ENCODE assay signal across 8 cellular contexts in the genomic region with DNA sequence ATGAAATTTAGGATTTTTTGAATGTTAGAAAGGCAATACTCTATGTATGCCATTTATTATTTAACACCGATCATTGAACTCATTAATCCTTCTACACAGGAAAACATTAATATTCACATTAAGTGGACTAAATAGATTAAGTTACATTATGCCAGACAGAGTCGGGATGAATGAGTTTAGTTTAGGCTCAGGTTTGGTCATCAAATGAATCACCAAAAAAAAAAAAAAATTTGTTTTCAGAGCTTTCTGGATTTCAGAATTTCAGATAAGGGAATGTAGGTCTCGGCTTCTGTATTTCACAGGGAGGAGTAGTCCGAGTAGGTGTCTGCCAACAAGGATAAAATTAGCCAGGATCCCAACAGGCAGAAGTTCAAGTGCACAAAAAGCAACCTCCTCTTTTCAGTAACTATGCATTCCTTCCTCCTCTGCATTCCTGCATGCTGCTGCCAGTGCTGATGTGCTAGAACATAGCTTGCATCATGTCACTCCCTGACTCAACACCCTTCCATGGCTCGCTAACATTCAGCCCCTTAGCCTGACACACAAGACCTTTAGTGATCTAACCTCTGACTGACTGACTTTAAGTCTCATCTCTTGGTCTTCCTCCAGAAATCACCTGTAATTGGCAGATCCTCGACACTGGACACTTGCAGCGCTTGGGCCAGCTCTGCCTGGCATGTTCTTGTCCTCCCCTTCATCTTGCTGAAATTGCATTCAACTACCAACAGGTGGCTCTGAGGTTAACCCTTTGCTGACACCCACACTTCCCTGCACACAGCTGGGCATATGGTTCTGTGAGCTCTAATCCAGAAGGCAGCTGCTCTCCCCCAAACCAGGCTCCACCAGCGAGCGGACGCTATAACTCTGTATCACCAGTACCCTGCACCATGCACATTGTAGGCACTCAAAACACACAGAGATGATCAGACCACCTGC.
DNase-seq lines count a peak whose midpoint lies in the region; ATAC-seq and TF ChIP-seq lines count a peak whose summit lies in the region.

No MANE protein-coding gene starts in this region.

- 55 to 56% (median 55%) methylated on average over 10 of the region's 10 CpGs for WGBS in heart left ventricle, 4 donors

- H3K36me3 ChIP-seq in RWPE2 (ENCODE audit: low read depth) = no peaks in the 10 kb centered on the region
- no peaks in the 10 kb centered on the region for H3K36me3 ChIP-seq in heart left ventricle
- no peaks in the 10 kb centered on the region for H3K36me3 ChIP-seq in upper lobe of right lung

- no peak for TF ChIP-seq POLR2A in heart left ventricle (IDR thresholded peaks at IDR 0.05)

- H3K4me3 Mint-ChIP-seq in CD14-positive monocyte = peak overlapping the region in 1 of 2 donors; percentile 13

- H3K27ac Mint-ChIP-seq in CD14-positive monocyte = no peak overlapping the region

- no peaks in the 10 kb centered on the region for H3K9me3 ChIP-seq in RWPE2 (ENCODE audit: severe bottlenecking)
- no peaks in the 10 kb centered on the region for H3K9me3 ChIP-seq in heart left ventricle
- H3K9me3 ChIP-seq in upper lobe of right lung = no peaks in the 10 kb centered on the region

- H3K27me3 ChIP-seq in RWPE2 (ENCODE audit: insufficient read depth, poor library complexity, severe bottlenecking) = no peaks in the 10 kb centered on the region
- H3K27me3 ChIP-seq in heart left ventricle = peaks cover 0 to 11% (median 0%) of the 10 kb centered on the region in 9 donors
- H3K27me3 ChIP-seq in upper lobe of right lung = no peaks in the 10 kb centered on the region

- peaks cover 18 to 42% (median 22%) of the 10 kb centered on the region in 3 donors for H3K27me3 Mint-ChIP-seq in CD14-positive monocyte (ENCODE audit: low read depth in 3 of 3)

- H3K4me3 ChIP-seq in RWPE2 (ENCODE audit: severe bottlenecking) (no peak overlapping the region), heart left ventricle (no peak overlapping the region), upper lobe of right lung (no peak overlapping the region)

- H3K4me1 Mint-ChIP-seq in CD14-positive monocyte = peaks cover 3% of the 10 kb centered on the region

- TF ChIP-seq CTCF in RWPE2 (IDR thresholded peaks at IDR 0.05; ENCODE audit: poor library complexity, severe bottlenecking) (peak; percentile 23), heart left ventricle (IDR thresholded peaks at IDR 0.05) (peak in 3 of 12 donors; percentile 25 to 33 (median 29)), upper lobe of right lung (IDR thresholded peaks at IDR 0.05) (no peak), CD14-positive monocyte (IDR thresholded peaks at IDR 0.05) (no peak)

- intact Hi-C loops in heart left ventricle (cut with DNase I) = no loop called here
- intact Hi-C loops in upper lobe of right lung (cut with DNase I) = no loop called here
- intact Hi-C loops in CD14-positive monocyte (cut with micrococcal nuclease) = no loop called here

- H3K27ac ChIP-seq in RWPE2 (ENCODE audit: poor library complexity, severe bottlenecking) = no peak overlapping the region
- no peak overlapping the region for H3K27ac ChIP-seq in heart left ventricle
- H3K27ac ChIP-seq in upper lobe of right lung = no peak overlapping the region

- ATAC-seq in GM19395 (IDR thresholded peaks at IDR 0.05; ENCODE audit: unreplicated experiment) (peak; percentile 63), RWPE2 (ENCODE audit: low read depth) (peak; percentile 64; the same call in 2 of the 3 replicates), heart left ventricle (peak; percentile 47 to 76 (median 63)), upper lobe of right lung (peak; percentile 64), HG03342 (IDR thresholded peaks at IDR 0.05; ENCODE audit: unreplicated experiment) (no peak)

- H3K9me3 Mint-ChIP-seq in CD14-positive monocyte = peaks cover 0 to 3% (median 0%) of the 10 kb centered on the region in 7 donors

- H3K4me1 ChIP-seq in RWPE2 (ENCODE audit: insufficient read depth, poor library complexity, severe bottlenecking) (no peaks in the 10 kb centered on the region), heart left ventricle (peaks cover 0 to 6% (median 0%) of the 10 kb centered on the region in 12 donors), upper lobe of right lung (no peaks in the 10 kb centered on the region)

- DNase-seq in COR-L47 (lab: John Stamatoyannopoulos, UW) (peak; percentile 5), RWPE2 (ENCODE audit: low spot score) (no peak), heart left ventricle (peak in 2 of 5 donors; percentile 28 to 29), upper lobe of right lung (no peak), CD14-positive monocyte (ENCODE audit: low spot score) (no peak)
- DNase-seq in activated CD4-positive, CD25-positive, alpha-beta regulatory T cell (lab: John Stamatoyannopoulos, UW) = no peak

- H3K36me3 Mint-ChIP-seq in CD14-positive monocyte = no peaks in the 10 kb centered on the region
